8 cellular contexts compared by ENCODE assay signal in the genomic region with DNA sequence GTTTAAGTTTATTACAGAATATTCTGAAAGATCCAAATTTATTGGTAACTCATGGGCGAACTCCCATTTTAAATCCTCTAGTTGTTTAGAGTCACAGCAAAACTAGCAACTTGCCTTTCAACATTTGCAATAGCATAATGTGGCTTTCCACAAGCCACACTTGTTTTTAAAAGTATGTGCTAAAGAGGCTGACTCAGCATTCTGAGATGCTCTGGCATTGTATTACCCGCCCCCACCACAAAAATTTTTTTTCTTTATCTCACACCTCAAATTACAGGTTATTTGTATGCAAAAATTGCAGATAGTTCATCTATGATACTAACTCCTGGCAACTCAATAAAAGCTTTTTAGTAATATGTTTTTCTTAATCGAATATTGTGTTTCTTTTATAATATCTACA. TPM values are rescaled to one million over a fixed set of nuclear protein-coding genes. Genes with fewer than 3 reads are reported as not detected.
A peak's percentile ranks its signal among the peaks of the same experiment; 100 is the strongest.
DNase-seq lines count a peak whose midpoint lies in the region; ATAC-seq and TF ChIP-seq lines count a peak whose summit lies in the region.
"Not testable (repeated sequence)": the region's sequence is repeated elsewhere in the genome, so short reads cannot be mapped to it uniquely, and the experiment has no call there.
"Had no signal": no experiment of that assay in that cellular context is flagged by ENCODE, and none has a peak within 500 bp of the region (broad histone marks: within the 10 kb centered on the region; RNA-seq: fewer than 3 reads in every experiment).

No MANE protein-coding gene starts in this region.

- H3K9ac ChIP-seq in IMR-90 (ENCODE audit: low read depth, low read length); iPS-20b (ENCODE audit: low read depth, low read length): not testable (repeated sequence)
- H3K9ac ChIP-seq in SK-N-MC (ENCODE audit: insufficient read length) = peak overlapping the region; percentile 62

- DNase-seq in GM23338 (ENCODE audit: low spot score); IMR-90; SK-N-MC (ENCODE audit: low read depth, low spot score): not testable (repeated sequence)
- DNase-seq in astrocyte of the hippocampus (ENCODE audit: low read depth, low spot score) = peak; percentile 20
- DNase-seq in myocyte (ENCODE audit: low read depth) = peak; percentile 40

- dilution Hi-C loops in IMR-90 (cut with HindIII; ENCODE audit: low sequenced_read_pairs, unreplicated experiment) = not testable (repeated sequence)

- not testable (repeated sequence) for BruUV-seq in IMR-90 (replicated peaks; lab: Mats Ljungman, UMichigan)

- H3K27ac Mint-ChIP-seq in GM23338 = peak overlapping the region; percentile 71

- not testable (repeated sequence) for TF ChIP-seq CTCF in GM23338 (conservative IDR thresholded peaks at IDR 0.05; ENCODE audit: low read depth in 2 of 2); IMR-90 (conservative IDR thresholded peaks at IDR 0.05; ENCODE audit: low read depth, low read length)

- not testable (repeated sequence) for H4K8ac ChIP-seq in IMR-90 (ENCODE audit: low read depth in 2 of 2, low read length in 2 of 2)

- not testable (repeated sequence) for H3K9me3 Mint-ChIP-seq in GM23338

- not testable (repeated sequence) for H3K56ac ChIP-seq in IMR-90 (ENCODE audit: extremely low read depth, insufficient read depth, low read length)

- WGBS in IMR-90 (ENCODE audit: extremely low coverage in 2 of 2, insufficient read length in 1 of 2), 2 experiments = no CpG with 5 or more reads among the region's 3 CpGs

- H3K23ac ChIP-seq in IMR-90 (ENCODE audit: low read depth, low read length) = not testable (repeated sequence)

- in situ Hi-C loops in IMR-90 (cut with MboI; ENCODE audit: low sequenced_read_pairs) = not testable (repeated sequence)

- H3F3A ChIP-seq in GM23338 (replicated peaks; ENCODE audit: low read depth) = not testable (repeated sequence)

- H3K27ac ChIP-seq in GM23338 (ENCODE audit: low read depth); IMR-90 (ENCODE audit: insufficient read depth, low read length); iPS-20b (ENCODE audit: low read length): not testable (repeated sequence)
- peak overlapping the region; percentile 93 for H3K27ac ChIP-seq in SK-N-MC

- H3K9me1 ChIP-seq in IMR-90 (ENCODE audit: insufficient read depth, low read length) = not testable (repeated sequence)

- H3K18ac ChIP-seq in IMR-90 (ENCODE audit: low read depth, low read length) = not testable (repeated sequence)

- not testable (repeated sequence) for H2AFZ ChIP-seq in GM23338; IMR-90 (replicated peaks; ENCODE audit: low read length, poor library complexity)

- H4K91ac ChIP-seq in IMR-90 (ENCODE audit: insufficient read depth, low read depth, low read length) = not testable (repeated sequence)

- not testable (repeated sequence) for H3K9me3 ChIP-seq in IMR-90 (ENCODE audit: control insufficient read depth, insufficient read depth, low read length); SK-N-MC (ENCODE audit: low read depth, low read length); iPS-20b (ENCODE audit: insufficient read depth, low read depth, low read length)

- H2AK5ac ChIP-seq in IMR-90 (ENCODE audit: low read depth, low read length) = not testable (repeated sequence)

- not testable (repeated sequence) for H2BK20ac ChIP-seq in IMR-90 (ENCODE audit: low read depth, low read length)

- TF ChIP-seq RAD21 in IMR-90 (IDR thresholded peaks at IDR 0.05; ENCODE audit: low read length) = not testable (repeated sequence)

- peaks cover 10% of the 10 kb centered on the region for H3K4me1 ChIP-seq in GM23338 (ENCODE audit: insufficient read depth)
- not testable (repeated sequence) for H3K4me1 ChIP-seq in IMR-90 (ENCODE audit: control insufficient read depth, insufficient read depth, low read length); iPS-20b (ENCODE audit: insufficient read depth, low read length)

- POLR2A ChIA-PET in IMR-90 (lab: Charles Lee; ENCODE audit: unreplicated experiment) = not testable (repeated sequence)

- not testable (repeated sequence) for TF ChIP-seq POLR2A in IMR-90 (IDR thresholded peaks at IDR 0.05; ENCODE audit: low read depth, low read length)

- not testable (repeated sequence) for H3K14ac ChIP-seq in IMR-90 (replicated peaks; ENCODE audit: low read depth, low read length)

- H3K79me1 ChIP-seq in IMR-90 (ENCODE audit: low read depth in 1 of 2, low read length in 2 of 2) = not testable (repeated sequence)

- H3K9me2 ChIP-seq in GM23338 (ENCODE audit: insufficient read depth) = not testable (repeated sequence)

- H3K79me2 ChIP-seq in GM23338 (replicated peaks; ENCODE audit: insufficient read depth) = not testable (repeated sequence)

- not testable (repeated sequence) for H3K4ac ChIP-seq in IMR-90 (ENCODE audit: low read depth, low read length)

- CTCF ChIA-PET in IMR-90 (lab: Yijun Ruan, JAX) = not testable (repeated sequence)

- not testable (repeated sequence) for H4K5ac ChIP-seq in IMR-90 (ENCODE audit: low read depth, low read length)

- not testable (repeated sequence) for H3K4me3 Mint-ChIP-seq in GM23338

- H3K36me3 ChIP-seq in GM23338 (ENCODE audit: insufficient read depth); IMR-90 (ENCODE audit: control insufficient read depth, insufficient read depth, low read length); SK-N-MC (ENCODE audit: insufficient read depth, low read length); iPS-20b (ENCODE audit: insufficient read depth, low read depth, low read length): not testable (repeated sequence)

- intact Hi-C loops in IMR-90 (cut with micrococcal nuclease) = not testable (repeated sequence)

- not testable (repeated sequence) for H2BK120ac ChIP-seq in IMR-90 (ENCODE audit: low read depth, low read length)

- H3K27me3 ChIP-seq in GM23338 (ENCODE audit: insufficient read depth); IMR-90 (ENCODE audit: control insufficient read depth, insufficient read depth, low read length): not testable (repeated sequence)
- H3K27me3 ChIP-seq in iPS-20b (ENCODE audit: insufficient read depth, low read length) = peaks cover 11% of the 10 kb centered on the region

- not testable (repeated sequence) for H3K36me3 Mint-ChIP-seq in GM23338 (ENCODE audit: low read depth)

- H2BK15ac ChIP-seq in IMR-90 (ENCODE audit: low read depth, low read length) = not testable (repeated sequence)

- peaks cover 42% of the 10 kb centered on the region for H3K4me1 Mint-ChIP-seq in GM23338

- H2BK5ac ChIP-seq in IMR-90 (ENCODE audit: low read depth, low read length, poor library complexity, severe bottlenecking) = not testable (repeated sequence)

- not testable (repeated sequence) for H3K4me3 ChIP-seq in GM23338; IMR-90 (ENCODE audit: insufficient read depth, low read depth, low read length)
- H3K4me3 ChIP-seq in SK-N-MC = peak overlapping the region; percentile 49
- H3K4me3 ChIP-seq in iPS-20b (ENCODE audit: low read length) = 0 out of 2 replicates have a peak overlapping the region, but pooled peaks have one; percentile 22

- not testable (repeated sequence) for ATAC-seq in GM23338; IMR-90 (ENCODE audit: low read depth)

- not testable (repeated sequence) for H2AK9ac ChIP-seq in IMR-90 (replicated peaks; ENCODE audit: low read depth, low read length, poor library complexity)

- H3K4me2 ChIP-seq in GM23338 = peak overlapping the region; percentile 39
- H3K4me2 ChIP-seq in IMR-90 (ENCODE audit: low read depth, low read length) = not testable (repeated sequence)

- H3K27me3 Mint-ChIP-seq in GM23338 (ENCODE audit: insufficient read depth, low read depth, poor library complexity) = not testable (repeated sequence)

- not testable (repeated sequence) for H4K20me1 ChIP-seq in GM23338 (replicated peaks; ENCODE audit: insufficient read depth); IMR-90 (ENCODE audit: insufficient read depth, low read length)

TF ChIP-seq in IMR-90, 13 proteins besides CTCF, POLR2A, EP300 and RAD21:
- TF ChIP-seq MAFK (IDR thresholded peaks at IDR 0.05; ENCODE audit: low read depth, low read length) = peak; percentile 82
TF ChIP-seq in IMR-90: peak in this region for 1; not testable (repeated sequence) for 12.

RNA-seq across cellular contexts. Expression of a gene that starts 2.4 kb away (rescaled TPM):
- 14.7 and 17.1 TPM in 2 replicates for total RNA-seq in GM23338 (2014; rRNA removed; shearing (Covaris generic))
- polyA plus RNA-seq in GM23338 (2016; fragmentation: Nextera tagmentation; extraction: Ambion mirVana) (14.9 and 15.0 TPM in 2 replicates), IMR-90 (2012; rRNA removed) (5.2 and 5.5 TPM in 2 replicates)
- total RNA-seq in IMR-90 (2012; rRNA removed) (3.9 and 5.8 TPM in 2 replicates), myocyte (12.5 and 14.4 TPM in 2 replicates)
- polyA plus RNA-seq in IMR-90 (2012; cell fraction: cytosol; rRNA removed) = 0.87 and 1.1 TPM in 2 replicates
- polyA plus RNA-seq in IMR-90 (2012; cell fraction: nucleus; rRNA removed; ENCODE audit: low replicate concordance) = 0.49 and 2.9 TPM in 2 replicates
- 2.7 TPM for polyA plus RNA-seq in myocyte (2012)
- total RNA-seq: CD4-positive, alpha-beta memory T cell; G401 had no signal
- polyA plus RNA-seq: CD4-positive, alpha-beta memory T cell had no signal

RNA-seq across cellular contexts. Expression of a gene that starts 59.7 kb away (rescaled TPM):
- total RNA-seq in GM23338 (2014; rRNA removed; shearing (Covaris generic)) = 20.9 and 22.0 TPM in 2 replicates
- polyA plus RNA-seq in GM23338 (2016; fragmentation: Nextera tagmentation; extraction: Ambion mirVana) (10.4 and 13.1 TPM in 2 replicates), IMR-90 (2012; rRNA removed) (1.7 and 1.8 TPM in 2 replicates)
- total RNA-seq in IMR-90 (2012; rRNA removed) (3.9 and 4.2 TPM in 2 replicates), myocyte (6.9 and 7.1 TPM in 2 replicates)
- polyA plus RNA-seq in IMR-90 (2012; cell fraction: cytosol; rRNA removed) = 0.45 and 0.51 TPM in 2 replicates
- polyA plus RNA-seq in IMR-90 (2012; cell fraction: nucleus; rRNA removed; ENCODE audit: low replicate concordance) = 0.67 and 4.7 TPM in 2 replicates
- 2.0 TPM for polyA plus RNA-seq in myocyte (2012)
- polyA plus RNA-seq: CD4-positive, alpha-beta memory T cell had no signal
